In genomic region chr7:138563808-138564207, GRCh38 we compare ENCODE assay signal across 21 cellular contexts.
DNase-seq lines count a peak whose midpoint lies in the region; ATAC-seq and TF ChIP-seq lines count a peak whose summit lies in the region.
"Had no signal": no experiment of that assay in that cellular context is flagged by ENCODE, and none has a peak within 500 bp of the region (broad histone marks: within the 10 kb centered on the region; RNA-seq: fewer than 3 reads in every experiment).

No MANE protein-coding gene starts in this region.

- H3K36me3 ChIP-seq in heart right ventricle (peaks cover 0 to 100% (median 61%) of the 10 kb centered on the region in 9 donors), right atrium auricular region (peaks cover 66% of the 10 kb centered on the region), adrenal gland (replicated peaks in 1 of 2) (peaks cover 0 to 26% of the 10 kb centered on the region in 2 donors), right lobe of liver (peaks cover 0 to 12% (median 3%) of the 10 kb centered on the region in 4 donors), upper lobe of right lung (peaks cover 43% of the 10 kb centered on the region)

- H3K4me1 ChIP-seq in heart right ventricle: peaks cover 0 to 5% (median 0%) of the 10 kb centered on the region in 9 donors
- H3K4me1 ChIP-seq in right atrium auricular region: no peaks in the 10 kb centered on the region
- H3K4me1 ChIP-seq in adrenal gland (replicated peaks in 1 of 2): peaks cover 0 to 8% of the 10 kb centered on the region in 2 donors
- H3K4me1 ChIP-seq in right lobe of liver: peaks cover 0 to 24% (median 9%) of the 10 kb centered on the region in 4 donors
- H3K4me1 ChIP-seq in upper lobe of right lung: no peaks in the 10 kb centered on the region
- H3K4me1 ChIP-seq: A549, body of pancreas, tibial nerve had no signal

- ATAC-seq in heart right ventricle (peak in 3 of 8 donors; percentile 24 to 68 (median 44)), right lobe of liver (peak; percentile 16 to 27 (median 20)), upper lobe of right lung (peak; percentile 8), HG03520 (IDR thresholded peaks at IDR 0.05; ENCODE audit: unreplicated experiment) (no peak)
- ATAC-seq: A549; activated T-cell treated with anti-CD3 and anti-CD28 coated beads, Interleukin-2, amount 50 U/mL, for 4 hours; body of pancreas; naive thymus-derived CD8-positive, alpha-beta T cell had no signal

- 83 to 84% methylated on average over 4 of the region's 4 CpGs for WGBS in heart right ventricle, 2 donors
- WGBS in adrenal gland, 4 donors: 63 to 89% (median 79%) methylated on average over 3 to 4 of the region's 4 CpGs
- WGBS in right lobe of liver (ENCODE audit: insufficient coverage, low coverage, low lambda C conversion rate, missing lambda C conversion rate): 46% methylated on average over 3 of the region's 4 CpGs

- DNase-seq in heart right ventricle (no peak), right atrium auricular region (ENCODE audit: low spot score) (no peak), adrenal gland (no peak), right lobe of liver (no peak), upper lobe of right lung (no peak), NCI-H2227 (lab: John Stamatoyannopoulos, UW; ENCODE audit: unreplicated experiment) (no peak), putamen (ENCODE audit: low spot score) (no peak)
- DNase-seq: activated CD4-positive, alpha-beta memory T cell treated with anti-CD3 and anti-CD28 coated beads for 36 hours; activated T-cell treated with anti-CD3 and anti-CD28 coated beads, Interleukin-2, amount 50 U/mL, for 4 hours; body of pancreas; C1 segment of cervical spinal cord; erythroblast; GM23248; naive thymus-derived CD8-positive, alpha-beta T cell; NCI-H187 treated with DMSO at 0.1 percent for 48 hours; NCI-H524; SHP77 treated with DMSO at 0.1 percent for 48 hours had no signal

- H3K27ac ChIP-seq in heart right ventricle (peak overlapping the region in 7 of 10 donors; percentile 17 to 79 (median 67)), right atrium auricular region (no peak overlapping the region), adrenal gland (peak overlapping the region in 3 of 5 donors; percentile 70 to 85 (median 76)), right lobe of liver (peak overlapping the region; percentile 62 to 83 (median 81)), upper lobe of right lung (peak overlapping the region; percentile 4)
- H3K27ac ChIP-seq: A549, body of pancreas, GM23248, tibial nerve had no signal

- H3K27me3 ChIP-seq in heart right ventricle: no peaks in the 10 kb centered on the region
- H3K27me3 ChIP-seq in right atrium auricular region: no peaks in the 10 kb centered on the region
- H3K27me3 ChIP-seq in adrenal gland: no peaks in the 10 kb centered on the region
- H3K27me3 ChIP-seq in right lobe of liver: no peaks in the 10 kb centered on the region
- no peaks in the 10 kb centered on the region for H3K27me3 ChIP-seq in upper lobe of right lung
- H3K27me3 ChIP-seq: body of pancreas, tibial nerve had no signal

- H3K4me3 ChIP-seq in heart right ventricle (peak overlapping the region in 4 of 10 donors; percentile 27 to 37 (median 30)), right atrium auricular region (no peak overlapping the region), adrenal gland (peak overlapping the region in 1 of 4 donors; percentile 5), right lobe of liver (peak overlapping the region; percentile 30 to 48 (median 43)), upper lobe of right lung (no peak overlapping the region)
- H3K4me3 ChIP-seq: A549, body of pancreas, GM23248, lung, tibial nerve had no signal

- intact Hi-C loops in heart right ventricle (cut with DNase I) (loop anchor here in 1 of 10 donors (10.0 kb wide), 1 partner anchor 49 kb away; no protein-coding TSS in a partner anchor), adrenal gland (cut with DNase I) (no loop called here), right lobe of liver (cut with DNase I) (no loop called here), upper lobe of right lung (cut with DNase I) (no loop called here)

- H3K9me3 ChIP-seq in heart right ventricle (peaks cover 0 to 70% (median 21%) of the 10 kb centered on the region in 11 donors), right atrium auricular region (peaks cover 0 to 27% of the 10 kb centered on the region in 2 donors), adrenal gland (replicated peaks in 1 of 3) (peaks cover 0 to 7% (median 0%) of the 10 kb centered on the region in 3 donors), right lobe of liver (no peaks in the 10 kb centered on the region), upper lobe of right lung (peaks cover 15% of the 10 kb centered on the region)

- TF ChIP-seq CTCF in heart right ventricle (IDR thresholded peaks at IDR 0.05): no peak
- TF ChIP-seq CTCF in right atrium auricular region (IDR thresholded peaks at IDR 0.05): no peak
- TF ChIP-seq CTCF in adrenal gland (IDR thresholded peaks at IDR 0.05): no peak
- no peak for TF ChIP-seq CTCF in right lobe of liver (IDR thresholded peaks at IDR 0.05)
- TF ChIP-seq CTCF in upper lobe of right lung (IDR thresholded peaks at IDR 0.05): no peak

- no peak for TF ChIP-seq POLR2A in adrenal gland (IDR thresholded peaks at IDR 0.05)
- TF ChIP-seq POLR2A in right lobe of liver (IDR thresholded peaks at IDR 0.05): no peak

Comparison
In these comparisons a context has a peak if more than half of its experiments do, and no peak if none do; other contexts are left out.
1. H3K27ac ChIP-seq: peak in heart right ventricle (7 of 10), adrenal gland (3 of 5), right lobe of liver (3 of 3) and upper lobe of right lung (single experiment); none in right atrium auricular region (0 of 2).
2. H3K4me3 ChIP-seq: peak in right lobe of liver (3 of 3); none in right atrium auricular region (0 of 2) and upper lobe of right lung (single experiment).